ENCODE assay signal across 13 cellular contexts in the genomic region with DNA sequence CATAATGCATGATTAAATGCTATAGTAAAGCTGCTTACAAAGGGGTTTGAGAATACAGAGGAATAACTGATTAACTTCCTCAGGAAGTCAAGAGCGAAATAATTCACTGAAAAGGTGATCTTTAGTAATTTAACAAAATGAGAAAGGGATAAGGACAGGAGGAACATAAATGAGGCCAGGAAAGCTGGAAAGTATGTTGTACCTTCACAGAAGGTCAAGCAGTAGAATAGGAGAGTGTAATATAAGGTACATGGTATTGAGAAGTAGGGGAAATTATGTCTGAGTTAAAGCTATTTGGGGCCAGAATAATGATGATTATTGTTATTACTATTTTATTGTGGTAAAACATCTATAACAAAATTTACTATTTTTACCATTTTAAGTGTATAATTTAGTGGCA.
"Had no signal": no experiment of that assay in that cellular context is flagged by ENCODE, and none has a peak within 500 bp of the region (broad histone marks: within the 10 kb centered on the region; RNA-seq: fewer than 3 reads in every experiment).

No MANE protein-coding gene starts in this region.

- H3K4me3 ChIP-seq: body of pancreas, gastrocnemius medialis, left ventricle myocardium inferior, tibial artery, uterus had no signal

- ATAC-seq: body of pancreas, gastrocnemius medialis had no signal

- H3K27me3 ChIP-seq: body of pancreas, gastrocnemius medialis, tibial artery, uterus had no signal

- H3K27me3 Mint-ChIP-seq: activated CD4-positive, alpha-beta memory T cell treated with anti-CD3 and anti-CD28 coated beads, Interleukin-2, amount 10 ng/mL, durations not matched to agents 7 days and 5 days had no signal

- DNase-seq: activated CD4-positive, alpha-beta memory T cell treated with anti-CD3 and anti-CD28 coated beads, Interleukin-2, amount 10 ng/mL, durations not matched to agents 7 days and 5 days; activated gamma-delta T cell treated with Interleukin-2 at 50 U/mL for 16 hours; body of pancreas; central memory CD4-positive, alpha-beta T cell; effector memory CD4-positive, alpha-beta T cell; gastrocnemius medialis; left ventricle myocardium inferior; mesenchymal stem cell; stimulated activated CD4-positive, alpha-beta T cell treated with anti-CD3 and anti-CD28 coated beads, Interleukin-4, amount 100 ng/mL, for 1 hour; tibial artery; uterus had no signal

- H3K27ac ChIP-seq: body of pancreas, gastrocnemius medialis, left ventricle myocardium inferior, tibial artery, uterus had no signal

- H3K4me3 Mint-ChIP-seq: activated CD4-positive, alpha-beta memory T cell treated with anti-CD3 and anti-CD28 coated beads, Interleukin-2, amount 10 ng/mL, durations not matched to agents 7 days and 5 days; neural crest cell had no signal

- H3K27ac Mint-ChIP-seq: activated CD4-positive, alpha-beta memory T cell treated with anti-CD3 and anti-CD28 coated beads, Interleukin-2, amount 10 ng/mL, durations not matched to agents 7 days and 5 days had no signal

- H3K36me3 ChIP-seq: gastrocnemius medialis, left ventricle myocardium inferior, tibial artery, uterus had no signal

- H3K9me3 ChIP-seq: body of pancreas, gastrocnemius medialis, left ventricle myocardium inferior, tibial artery, uterus had no signal

- H3K4me1 ChIP-seq: uterus had no signal

- H3K9me3 Mint-ChIP-seq: activated CD4-positive, alpha-beta memory T cell treated with anti-CD3 and anti-CD28 coated beads, Interleukin-2, amount 10 ng/mL, durations not matched to agents 7 days and 5 days; neural crest cell; T-helper 2 cell treated with Interferon-gamma antibody and Interleukin-4, amounts not matched to agents 5 μg/mL and 100 μg/mL, for 36 hours had no signal
